ENCODE assay signal across 19 cellular contexts in genomic region chr5:98963019-98963418, GRCh38. TPM values are rescaled to one million over a fixed set of nuclear protein-coding genes. Genes with fewer than 3 reads are reported as not detected.
DNase-seq lines count a peak whose midpoint lies in the region; ATAC-seq and TF ChIP-seq lines count a peak whose summit lies in the region.
"Had no signal": no experiment of that assay in that cellular context is flagged by ENCODE, and none has a peak within 500 bp of the region (broad histone marks: within the 10 kb centered on the region; RNA-seq: fewer than 3 reads in every experiment).

No MANE protein-coding gene starts in this region.

- peaks cover 15% of the 10 kb centered on the region for H3K9me3 Mint-ChIP-seq in endodermal cell
- H3K9me3 Mint-ChIP-seq: CD8-positive, alpha-beta memory T cell had no signal

- H3K9ac ChIP-seq in NT2/D1 (ENCODE audit: insufficient read length, low read depth) (no peak overlapping the region), endodermal cell (ENCODE audit: extremely low read depth, low read length, poor library complexity, severe bottlenecking) (no peak overlapping the region), mesendoderm (ENCODE audit: low read length) (no peak overlapping the region)
- H3K9ac ChIP-seq: GM23248 had no signal

- no peaks in the 10 kb centered on the region for H3K79me2 ChIP-seq in mesendoderm (ENCODE audit: control insufficient read depth, insufficient read depth, low read length)

- H3K27me3 ChIP-seq in NT2/D1 (ENCODE audit: insufficient read depth, insufficient read length) (peaks cover 2% of the 10 kb centered on the region), endodermal cell (ENCODE audit: control insufficient read depth, insufficient read depth, low read length, poor library complexity, severe bottlenecking) (peaks cover 4% of the 10 kb centered on the region), mesendoderm (ENCODE audit: insufficient read depth, low read length, poor library complexity) (no peaks in the 10 kb centered on the region)
- H3K27me3 ChIP-seq: SJSA1 had no signal

- H2BK120ac ChIP-seq in mesendoderm (ENCODE audit: low read depth, low read length): no peak overlapping the region

- H2AK5ac ChIP-seq in mesendoderm (ENCODE audit: low read length): no peak overlapping the region

- no peak overlapping the region for H2BK5ac ChIP-seq in mesendoderm (ENCODE audit: low read length)

- no peak overlapping the region for H4K5ac ChIP-seq in mesendoderm (ENCODE audit: low read length)

- TF ChIP-seq CTCF in endodermal cell (conservative IDR thresholded peaks at IDR 0.05): no peak

- peaks cover 24% of the 10 kb centered on the region for H3K4me1 Mint-ChIP-seq in endodermal cell

- H2BK15ac ChIP-seq in mesendoderm (replicated peaks; ENCODE audit: low read depth): no peak overlapping the region

- no peak overlapping the region for H3K23ac ChIP-seq in mesendoderm (ENCODE audit: low read length)

- H3K18ac ChIP-seq in mesendoderm (ENCODE audit: low read length): no peak overlapping the region

- H3K4me3 Mint-ChIP-seq in endodermal cell: peak overlapping the region; percentile 14

- H3K4me2 ChIP-seq in mesendoderm (ENCODE audit: low read length): no peak overlapping the region

- H3K4me3 ChIP-seq in NT2/D1 (ENCODE audit: insufficient read length, low read depth): no peak overlapping the region
- H3K4me3 ChIP-seq in endodermal cell (ENCODE audit: low read length): no peak overlapping the region
- no peak overlapping the region for H3K4me3 ChIP-seq in mesendoderm (ENCODE audit: low read length)
- H3K4me3 ChIP-seq: GM23248, SJSA1 had no signal

- ATAC-seq in GM18519 (IDR thresholded peaks at IDR 0.05; ENCODE audit: low FRiP score, unreplicated experiment): no peak
- ATAC-seq in HG02840 (IDR thresholded peaks at IDR 0.05; ENCODE audit: low FRiP score, unreplicated experiment): no peak
- ATAC-seq: Right ventricle myocardium inferior had no signal

- WGBS in endodermal cell (ENCODE audit: insufficient coverage in 1 of 2, insufficient read length in 1 of 2), 2 experiments: 18 to 27% methylated on average over 2 to 3 of the region's 3 CpGs
- no CpG with 5 or more reads among the region's 3 CpGs for WGBS in mesendoderm (ENCODE audit: extremely low coverage, insufficient coverage, low lambda C conversion rate)

- no peak overlapping the region for H3K56ac ChIP-seq in mesendoderm (ENCODE audit: low read length)

- H3K27me3 Mint-ChIP-seq in endodermal cell (ENCODE audit: insufficient read depth): no peaks in the 10 kb centered on the region

- H3K36me3 Mint-ChIP-seq in endodermal cell (ENCODE audit: low read depth): no peaks in the 10 kb centered on the region

- H3K4me1 ChIP-seq in NT2/D1 (ENCODE audit: insufficient read depth, insufficient read length) (no peaks in the 10 kb centered on the region), endodermal cell (ENCODE audit: control insufficient read depth, insufficient read depth, low read length) (peaks cover 2% of the 10 kb centered on the region), mesendoderm (ENCODE audit: control insufficient read depth, low read depth, low read length) (peaks cover 4% of the 10 kb centered on the region)

- H3K36me3 ChIP-seq in NT2/D1 (ENCODE audit: insufficient read depth, insufficient read length, low read length): no peaks in the 10 kb centered on the region
- no peaks in the 10 kb centered on the region for H3K36me3 ChIP-seq in endodermal cell (ENCODE audit: control insufficient read depth, insufficient read depth, low read length)
- H3K36me3 ChIP-seq in mesendoderm (ENCODE audit: control insufficient read depth, insufficient read depth, low read length): no peaks in the 10 kb centered on the region
- H3K36me3 ChIP-seq: SJSA1 had no signal

- peaks cover 15% of the 10 kb centered on the region for H3K9me3 ChIP-seq in NT2/D1 (ENCODE audit: insufficient read depth, low read length)
- peaks cover 25% of the 10 kb centered on the region for H3K9me3 ChIP-seq in endodermal cell (ENCODE audit: control insufficient read depth, low read length)
- H3K9me3 ChIP-seq: SJSA1 had no signal

- H3K27ac Mint-ChIP-seq in endodermal cell: no peak overlapping the region

- no peak overlapping the region for H3K4ac ChIP-seq in mesendoderm (ENCODE audit: low read depth, low read length)

- DNase-seq in ELF-1 (ENCODE audit: low read depth, low spot score) (peak; percentile 36), NT2/D1 (ENCODE audit: low read depth, low spot score) (peak; percentile 50), endodermal cell (no peak), mesendoderm (peak; percentile 56), NCI-H69 (lab: John Stamatoyannopoulos, UW) (no peak), putamen (ENCODE audit: low spot score) (no peak)
- DNase-seq: CD8-positive, alpha-beta memory T cell; GM23248; KG1; NCI-H1092 treated with DMSO at 0.1 percent for 48 hours; NCI-H1436 treated with DMSO at 0.1 percent for 48 hours; NCI-H1930; NCI-H510A; NCI-H748 treated with DMSO at 0.1 percent for 48 hours had no signal

- H4K8ac ChIP-seq in mesendoderm (ENCODE audit: low read depth, low read length): no peak overlapping the region

- H3K79me1 ChIP-seq in mesendoderm (ENCODE audit: low read length): no peaks in the 10 kb centered on the region

- H3K27ac ChIP-seq in endodermal cell (ENCODE audit: low read depth, low read length) (no peak overlapping the region), mesendoderm (ENCODE audit: low read depth, low read length) (no peak overlapping the region)
- H3K27ac ChIP-seq: C4-2B, GM23248, SJSA1 had no signal

RNA-seq across cellular contexts. Expression of gene CHD1, which starts 34.2 kb away (rescaled TPM):
- 10 to 100 TPM; 59.1 to 59.5 TPM for total RNA-seq in endodermal cell
- 46.9 TPM for polyA plus RNA-seq in endodermal cell (2013, experiment 1 of 2)
- 51.0 TPM for polyA plus RNA-seq in endodermal cell (2013, experiment 2 of 2)
- polyA plus RNA-seq in mesendoderm (2013, experiment 1 of 2): 36.8 TPM
- polyA plus RNA-seq in mesendoderm (2013, experiment 2 of 2): 38.3 TPM

Comparison
In these comparisons a context has a peak if more than half of its experiments do, and no peak if none do; other contexts are left out.
1. DNase-seq: peak in ELF-1 (single experiment), NT2/D1 (single experiment) and mesendoderm (single experiment); none in endodermal cell (single experiment), NCI-H69 (single experiment) and putamen (single experiment).